9 cellular contexts compared by ENCODE assay signal in the genomic region with DNA sequence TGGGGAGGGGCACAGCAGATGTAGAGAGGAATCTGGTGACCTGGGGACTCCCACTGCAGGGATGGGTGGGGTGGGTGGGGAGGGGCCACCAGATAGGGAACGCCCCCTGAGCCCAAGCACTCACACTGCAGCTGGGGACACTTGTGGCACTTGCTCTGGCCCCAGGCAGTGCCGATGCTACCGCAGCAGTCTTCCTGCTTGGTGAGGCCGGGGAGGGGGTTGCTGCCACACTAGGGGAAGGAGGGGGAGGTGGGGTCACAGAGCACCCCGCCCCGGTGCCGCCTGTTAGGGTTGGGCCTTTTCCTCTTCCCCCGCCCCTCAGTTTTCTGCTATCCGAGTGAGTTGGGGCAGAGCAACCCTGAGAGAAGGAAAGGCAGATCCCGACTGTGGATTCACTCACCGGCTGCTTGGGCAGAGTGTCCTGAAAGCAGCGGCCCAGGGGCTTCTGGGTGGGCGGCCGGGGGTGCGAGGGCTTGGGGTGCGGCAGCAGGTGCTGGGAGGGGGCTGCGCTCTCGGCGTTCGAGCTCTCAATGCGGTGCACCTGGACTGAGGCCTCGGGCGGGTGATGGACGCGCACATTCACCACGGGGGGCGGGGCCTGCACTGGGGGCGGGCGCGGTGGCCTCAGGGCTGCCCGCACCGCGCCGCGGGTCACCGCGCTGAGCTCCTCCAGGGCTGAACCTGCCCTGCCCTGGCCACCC. TPM values are rescaled to one million over a fixed set of nuclear protein-coding genes. Genes with fewer than 3 reads are reported as not detected.
DNase-seq lines count a peak whose midpoint lies in the region; ATAC-seq and TF ChIP-seq lines count a peak whose summit lies in the region.
"Had no signal": no experiment of that assay in that cellular context is flagged by ENCODE, and none has a peak within 500 bp of the region (broad histone marks: within the 10 kb centered on the region; RNA-seq: fewer than 3 reads in every experiment).

No MANE protein-coding gene starts in this region.

- H3K36me3 Mint-ChIP-seq in endothelial cell (ENCODE audit: low read depth, unreplicated experiment) = peaks cover 4% of the 10 kb centered on the region

- TF ChIP-seq CTCF in endothelial cell (IDR thresholded peaks at IDR 0.05; ENCODE audit: unreplicated experiment) = no peak

- no peak overlapping the region for H3K4me3 Mint-ChIP-seq in endothelial cell (ENCODE audit: unreplicated experiment)

- no peak overlapping the region for H3K27ac Mint-ChIP-seq in endothelial cell (ENCODE audit: unreplicated experiment)

- H3K4me3 ChIP-seq in iPS-18c (ENCODE audit: insufficient read depth, low read depth, low read length) = peak overlapping the region; percentile 43

- H3K9me3 Mint-ChIP-seq in endothelial cell (ENCODE audit: unreplicated experiment) = no peaks in the 10 kb centered on the region
- H3K9me3 Mint-ChIP-seq: central memory CD8-positive, alpha-beta T cell had no signal

- peaks cover 25% of the 10 kb centered on the region for H3K4me1 Mint-ChIP-seq in endothelial cell (ENCODE audit: unreplicated experiment)

- peak; percentile 52 for DNase-seq in CD1c-positive myeloid dendritic cell (ENCODE audit: extremely low spot score)
- DNase-seq in NCI-H1436 treated with DMSO at 0.1 percent for 48 hours (lab: John Stamatoyannopoulos, UW) = peak; percentile 82
- DNase-seq in activated CD4-positive, alpha-beta T cell treated with anti-CD3 and anti-CD28 coated beads, Interleukin-2, amount 50 U/mL, for 4 hours = peak; percentile 54 to 59
- no peak for DNase-seq in kidney tubule cell (ENCODE audit: low spot score)
- DNase-seq in endothelial cell (ENCODE audit: low spot score) = no peak

- ATAC-seq in HG03095 (IDR thresholded peaks at IDR 0.05; ENCODE audit: unreplicated experiment) (no peak), GM21367 (IDR thresholded peaks at IDR 0.05; ENCODE audit: unreplicated experiment) (no peak)

- H3K9me3 ChIP-seq in iPS-18c (ENCODE audit: control insufficient read depth, insufficient read depth, low read length) = peaks cover 5% of the 10 kb centered on the region

- peaks cover 37% of the 10 kb centered on the region for H3K27me3 Mint-ChIP-seq in endothelial cell (ENCODE audit: unreplicated experiment)
- H3K27me3 Mint-ChIP-seq: central memory CD8-positive, alpha-beta T cell had no signal

RNA-seq across cellular contexts. Expression of a gene that starts 4.7 kb away (rescaled TPM):
- 1.7 TPM for total RNA-seq in endothelial cell (ENCODE audit: unreplicated experiment)

RNA-seq across cellular contexts. Expression of a gene that starts 16.8 kb away (rescaled TPM):
- 37.4 TPM for total RNA-seq in endothelial cell (ENCODE audit: unreplicated experiment)

RNA-seq across cellular contexts. Expression of a gene that starts 18.9 kb away (rescaled TPM):
- total RNA-seq in endothelial cell (ENCODE audit: unreplicated experiment) = 44.7 TPM

RNA-seq across cellular contexts. Expression of a gene that starts 22.4 kb away (rescaled TPM):
- 4.7 TPM for total RNA-seq in endothelial cell (ENCODE audit: unreplicated experiment)

RNA-seq across cellular contexts. Expression of a gene that starts 28.6 kb away (rescaled TPM):
- total RNA-seq in endothelial cell (ENCODE audit: unreplicated experiment) = 99.1 TPM

Comparison
In these comparisons a context has a peak if more than half of its experiments do, and no peak if none do; other contexts are left out.
1. DNase-seq: peak in CD1c-positive myeloid dendritic cell (single experiment), NCI-H1436 treated with DMSO at 0.1 percent for 48 hours (single experiment) and activated CD4-positive, alpha-beta T cell treated with anti-CD3 and anti-CD28 coated beads, Interleukin-2, amount 50 U/mL, for 4 hours (2 of 2); none in kidney tubule cell (single experiment) and endothelial cell (single experiment).